In the genomic region with DNA sequence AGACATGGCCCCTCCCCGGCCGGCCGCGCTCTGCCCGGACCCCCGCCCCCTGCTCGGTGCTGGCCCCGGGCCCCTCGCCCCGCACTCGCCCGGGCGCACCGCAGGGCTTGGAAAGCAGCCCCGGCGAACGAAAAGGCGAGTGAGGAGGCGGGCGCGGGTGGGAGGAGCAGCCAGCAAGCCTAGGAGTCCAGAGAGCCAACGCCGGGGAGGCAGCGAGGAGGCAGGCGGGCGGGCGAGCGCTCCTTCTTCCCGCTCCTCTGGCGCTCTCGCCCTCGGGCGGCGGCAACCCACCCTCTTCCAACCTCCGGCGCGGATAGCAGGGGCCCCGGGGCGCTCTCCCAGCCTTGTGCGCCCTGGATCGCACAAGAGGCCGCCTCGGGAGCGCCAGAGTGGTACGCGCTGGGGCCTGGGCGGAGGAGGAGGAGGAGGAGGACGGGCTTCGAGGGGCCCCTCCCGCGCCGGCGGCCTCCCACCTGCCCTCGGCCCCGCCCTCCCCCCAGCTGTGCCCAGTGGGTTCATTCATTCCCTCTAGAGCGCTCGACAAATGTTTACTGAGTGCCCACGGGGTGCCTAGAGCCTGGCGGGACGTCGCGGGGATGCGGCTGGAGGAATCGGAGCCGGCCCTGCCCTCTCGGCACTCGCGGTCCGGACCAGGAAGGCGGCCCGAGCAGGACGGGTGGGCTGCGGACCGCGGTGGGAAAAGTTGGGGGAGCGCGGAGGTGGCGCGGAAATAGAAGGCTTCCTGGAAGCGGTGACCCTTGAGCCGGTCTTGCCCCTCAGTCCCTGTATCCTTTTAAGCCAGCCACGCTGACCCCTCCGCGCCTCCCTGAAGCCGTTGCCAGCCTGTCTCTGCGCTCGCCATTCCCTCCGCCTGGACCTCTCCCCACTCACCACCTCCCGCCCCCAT, we compare ENCODE assay signal across 7 cellular contexts. TPM values are rescaled to one million over a fixed set of nuclear protein-coding genes. Genes with fewer than 3 reads are reported as not detected.
DNase-seq lines count a peak whose midpoint lies in the region.

BMP7 (minus strand) TSS at position 391 of the 907 bp plus-strand sequence. CDS start 519 bp downstream, outside the sequence.

- H3K27ac ChIP-seq in HUES6 (ENCODE audit: low read depth, low read length) (no peak within 1 kb of the TSS), iPS-20b (ENCODE audit: low read length) (no peak within 1 kb of the TSS), substantia nigra (ENCODE audit: low read depth, low read length, poor library complexity, severe bottlenecking) (peak within 1 kb of the TSS; percentile 51)

- H3K4me3 ChIP-seq in HUES6 (ENCODE audit: low read depth, low read length): peak within 1 kb of the TSS; percentile 85
- H3K4me3 ChIP-seq in adipocyte (ENCODE audit: low read length): no peak within 1 kb of the TSS
- peak within 1 kb of the TSS; percentile 75 for H3K4me3 ChIP-seq in iPS-20b (ENCODE audit: low read length)

- peak; percentile 13 for DNase-seq in adipocyte (ENCODE audit: low read depth)
- peak in 35 of 49 donors; percentile 33 to 84 (median 66) for DNase-seq in substantia nigra (lab: John Stamatoyannopoulos, UW)
- no peak for DNase-seq in HPDE6-E6E7 (ENCODE audit: extremely low spot score)
- DNase-seq in HK-2 (ENCODE audit: unreplicated experiment): no peak
- no peak for DNase-seq in activated CD4-positive, alpha-beta memory T cell treated with anti-CD3 and anti-CD28 coated beads for 36 hours

- CTCF ChIA-PET in activated CD4-positive, alpha-beta memory T cell treated with anti-CD3 and anti-CD28 coated beads for 36 hours (lab: Charles Lee): no interaction called here

- intact Hi-C loops in activated CD4-positive, alpha-beta memory T cell treated with anti-CD3 and anti-CD28 coated beads for 36 hours (cut with micrococcal nuclease): no loop called here

- POLR2A ChIA-PET in activated CD4-positive, alpha-beta memory T cell treated with anti-CD3 and anti-CD28 coated beads for 36 hours (lab: Charles Lee): no interaction called here

- H3K27me3 ChIP-seq in HUES6 (ENCODE audit: control insufficient read depth, insufficient read depth, low read length): peaks cover 59% of the 10 kb centered on the region
- peaks cover 81% of the 10 kb centered on the region for H3K27me3 ChIP-seq in adipocyte (replicated peaks; ENCODE audit: control insufficient read depth, insufficient read depth, low read length)
- H3K27me3 ChIP-seq in iPS-20b (ENCODE audit: insufficient read depth, low read length): peaks cover 98% of the 10 kb centered on the region

- H3K27me3 Mint-ChIP-seq in activated CD4-positive, alpha-beta memory T cell treated with anti-CD3 and anti-CD28 coated beads for 36 hours: peaks cover 54% of the 10 kb centered on the region

- no peaks in the 10 kb centered on the region for H3K9me3 ChIP-seq in HUES6 (ENCODE audit: control insufficient read depth, insufficient read depth, low read depth, low read length)
- H3K9me3 ChIP-seq in adipocyte (ENCODE audit: control insufficient read depth, low read length): peaks cover 10% of the 10 kb centered on the region
- H3K9me3 ChIP-seq in iPS-20b (ENCODE audit: insufficient read depth, low read depth, low read length): no peaks in the 10 kb centered on the region

- no peak within 1 kb of the TSS for H3K4me3 Mint-ChIP-seq in activated CD4-positive, alpha-beta memory T cell treated with anti-CD3 and anti-CD28 coated beads for 36 hours

- H3K4me1 ChIP-seq in HUES6 (ENCODE audit: control insufficient read depth, insufficient read depth, low read length) (peaks cover 61% of the 10 kb centered on the region), adipocyte (ENCODE audit: control insufficient read depth, insufficient read depth, low read length) (no peaks in the 10 kb centered on the region), iPS-20b (ENCODE audit: insufficient read depth, low read length) (peaks cover 48% of the 10 kb centered on the region; the same call in 1 of the 2 replicates)

- no peaks in the 10 kb centered on the region for H3K36me3 Mint-ChIP-seq in activated CD4-positive, alpha-beta memory T cell treated with anti-CD3 and anti-CD28 coated beads for 36 hours

- H3K9ac ChIP-seq in HUES6 (ENCODE audit: low read length) (peak within 1 kb of the TSS; percentile 59), adipocyte (ENCODE audit: low read length) (no peak within 1 kb of the TSS), iPS-20b (ENCODE audit: low read depth, low read length) (peak within 1 kb of the TSS; percentile 60; the same call in 1 of the 2 replicates)

- H3K9me3 Mint-ChIP-seq in activated CD4-positive, alpha-beta memory T cell treated with anti-CD3 and anti-CD28 coated beads for 36 hours: no peaks in the 10 kb centered on the region

- no peak within 1 kb of the TSS for H3K27ac Mint-ChIP-seq in activated CD4-positive, alpha-beta memory T cell treated with anti-CD3 and anti-CD28 coated beads for 36 hours

- H3K4me1 Mint-ChIP-seq in activated CD4-positive, alpha-beta memory T cell treated with anti-CD3 and anti-CD28 coated beads for 36 hours (ENCODE audit: low read depth): peaks cover 4% of the 10 kb centered on the region

- H3K36me3 ChIP-seq in HUES6 (ENCODE audit: control insufficient read depth, insufficient read depth, low read length): no peaks in the 10 kb centered on the region
- H3K36me3 ChIP-seq in adipocyte (ENCODE audit: control insufficient read depth, insufficient read depth, low read length, severe bottlenecking): no peaks in the 10 kb centered on the region
- H3K36me3 ChIP-seq in iPS-20b (ENCODE audit: insufficient read depth, low read depth, low read length): no peaks in the 10 kb centered on the region

RNA-seq across cellular contexts. Expression of gene BMP7, which starts in this region (rescaled TPM):
- not detected for total RNA-seq in activated CD4-positive, alpha-beta memory T cell treated with anti-CD3 and anti-CD28 coated beads for 36 hours

Comparison
In these comparisons a context has a peak if more than half of its experiments do, and no peak if none do; other contexts are left out.
1. DNase-seq: peak in adipocyte (single experiment) and substantia nigra (35 of 49); none in HPDE6-E6E7 (single experiment), HK-2 (single experiment) and activated CD4-positive, alpha-beta memory T cell treated with anti-CD3 and anti-CD28 coated beads for 36 hours (single experiment).